17 cellular contexts compared by ENCODE assay signal in genomic region chr9:29958469-29958868, GRCh38.
A peak's percentile ranks its signal among the peaks of the same experiment; 100 is the strongest.
DNase-seq lines count a peak whose midpoint lies in the region; ATAC-seq and TF ChIP-seq lines count a peak whose summit lies in the region.
"Had no signal": no experiment of that assay in that cellular context is flagged by ENCODE, and none has a peak within 500 bp of the region (broad histone marks: within the 10 kb centered on the region; RNA-seq: fewer than 3 reads in every experiment).

No MANE protein-coding gene starts in this region.

- no peak overlapping the region for H3K27ac Mint-ChIP-seq in CD4-positive, alpha-beta T cell
- H3K27ac Mint-ChIP-seq: CD8-positive, alpha-beta T cell; GM23338; H9 had no signal

- no peak overlapping the region for H3K9ac ChIP-seq in SK-N-SH

- H3K4me3 Mint-ChIP-seq in CD4-positive, alpha-beta T cell: no peak overlapping the region
- H3K4me3 Mint-ChIP-seq: CD8-positive, alpha-beta T cell; GM23338; H9 had no signal

- H3F3A ChIP-seq in SK-N-SH (replicated peaks; ENCODE audit: insufficient read depth): peaks cover 9% of the 10 kb centered on the region

- no peaks in the 10 kb centered on the region for H3K9me3 Mint-ChIP-seq in CD4-positive, alpha-beta T cell
- H3K9me3 Mint-ChIP-seq: CD8-positive, alpha-beta T cell; GM23338; H9 had no signal

- H3K4me1 ChIP-seq in SK-N-SH (ENCODE audit: control insufficient read depth in 1 of 2, insufficient read depth in 2 of 2, low read depth in 1 of 2, low read length in 1 of 2): no peaks in the 10 kb centered on the region; a peak in 1 of 4 replicates
- H3K4me1 ChIP-seq in effector memory CD4-positive, alpha-beta T cell (ENCODE audit: control insufficient read depth, insufficient read depth, low read length, poor library complexity, severe bottlenecking): no peaks in the 10 kb centered on the region
- H3K4me1 ChIP-seq: A549 had no signal

- ATAC-seq in SK-N-SH treated with all-trans-retinoic acid at 6 μM for 48 hours: peak; percentile 33; the same call in 2 of the 3 replicates
- no peak for ATAC-seq in CD4-positive, alpha-beta T cell (ENCODE audit: poor library complexity)
- ATAC-seq: A549; CD8-positive, alpha-beta T cell; GM23338; HCT116 had no signal

- 46% methylated on average over 2 of the region's 2 CpGs for WGBS in SK-N-SH (ENCODE audit: low lambda C conversion rate)

- peaks cover 0 to 6% of the 10 kb centered on the region in 2 experiments for H3K36me3 ChIP-seq in SK-N-SH (replicated peaks in 1 of 2; ENCODE audit: control insufficient read depth in 1 of 2, insufficient read depth in 2 of 2, low read length in 1 of 2)
- no peaks in the 10 kb centered on the region for H3K36me3 ChIP-seq in effector memory CD4-positive, alpha-beta T cell (ENCODE audit: control insufficient read depth, insufficient read depth, low read length)

- H3K27ac ChIP-seq in SK-N-SH (ENCODE audit: low read depth in 2 of 2, low read length in 1 of 2): peak overlapping the region in 1 of 2 experiments; percentile 28; a peak in 2 of 4 replicates
- no peak overlapping the region for H3K27ac ChIP-seq in effector memory CD4-positive, alpha-beta T cell (ENCODE audit: insufficient read depth, low read length, poor library complexity, severe bottlenecking)
- H3K27ac ChIP-seq in CD4-positive, alpha-beta T cell (ENCODE audit: low read depth, low read length): no peak overlapping the region
- H3K27ac ChIP-seq: A549 had no signal

- H3K4me2 ChIP-seq in SK-N-SH: no peak overlapping the region
- H3K4me2 ChIP-seq: A549, GM23338 had no signal

- no peaks in the 10 kb centered on the region for H3K79me2 ChIP-seq in SK-N-SH (ENCODE audit: insufficient read depth)

- CTCF ChIA-PET in SK-N-SH (lab: Yijun Ruan, JAX): no interaction called here
- CTCF ChIA-PET in CD4-positive, alpha-beta T cell (lab: Charles Lee): no interaction called here

- DNase-seq in SK-N-SH (no peak), NCI-H2227 treated with DMSO at 0.1 percent for 48 hours (lab: John Stamatoyannopoulos, UW) (peak; percentile 24), retinal pigment epithelial cell (ENCODE audit: low read depth) (peak; percentile 6), NCI-H748 treated with DMSO at 0.1 percent for 48 hours (lab: John Stamatoyannopoulos, UW) (no peak)
- DNase-seq in effector memory CD4-positive, alpha-beta T cell: no peak
- no peak for DNase-seq in CD4-positive, alpha-beta T cell
- DNase-seq: 8988T; C1 segment of cervical spinal cord; Caco-2; CD8-positive, alpha-beta T cell; DMS153; DND-41; H9 had no signal

- no peaks in the 10 kb centered on the region; the same call in 1 of the 2 replicates for H3K9me2 ChIP-seq in SK-N-SH

- intact Hi-C loops in CD4-positive, alpha-beta T cell (cut with DNase I, micrococcal nuclease): no loop called here

- no peak overlapping the region for H3K4me3 ChIP-seq in SK-N-SH (ENCODE audit: low read depth in 2 of 2, low read length in 1 of 2)
- no peak overlapping the region for H3K4me3 ChIP-seq in retinal pigment epithelial cell (ENCODE audit: low read length)
- no peak overlapping the region for H3K4me3 ChIP-seq in effector memory CD4-positive, alpha-beta T cell (ENCODE audit: insufficient read depth, low read depth, low read length, poor library complexity, severe bottlenecking)
- H3K4me3 ChIP-seq: A549, GM23338 had no signal

- no peaks in the 10 kb centered on the region for H3K9me3 ChIP-seq in SK-N-SH
- H3K9me3 ChIP-seq in effector memory CD4-positive, alpha-beta T cell (ENCODE audit: control insufficient read depth, low read length): no peaks in the 10 kb centered on the region
- no peaks in the 10 kb centered on the region for H3K9me3 ChIP-seq in CD4-positive, alpha-beta T cell (ENCODE audit: control insufficient read depth, low read length)
- H3K9me3 ChIP-seq: A549, Caco-2 had no signal

- no peaks in the 10 kb centered on the region for H3K27me3 ChIP-seq in SK-N-SH (ENCODE audit: insufficient read depth)
- no peaks in the 10 kb centered on the region for H3K27me3 ChIP-seq in effector memory CD4-positive, alpha-beta T cell (replicated peaks; ENCODE audit: control insufficient read depth, insufficient read depth, low read length, poor library complexity, severe bottlenecking)
- H3K27me3 ChIP-seq in CD4-positive, alpha-beta T cell (ENCODE audit: control insufficient read depth, insufficient read depth, low read length): no peaks in the 10 kb centered on the region

- H2AFZ ChIP-seq in SK-N-SH (ENCODE audit: low read depth): no peak overlapping the region
- H2AFZ ChIP-seq: GM23338 had no signal

- POLR2A ChIA-PET in SK-N-SH (lab: Yijun Ruan, JAX): no interaction called here
- POLR2A ChIA-PET in CD4-positive, alpha-beta T cell (lab: Charles Lee): no interaction called here

- no peaks in the 10 kb centered on the region for H3K4me1 Mint-ChIP-seq in CD4-positive, alpha-beta T cell (ENCODE audit: low read depth)

- no peaks in the 10 kb centered on the region for H3K27me3 Mint-ChIP-seq in CD4-positive, alpha-beta T cell

- no peaks in the 10 kb centered on the region for H3K36me3 Mint-ChIP-seq in CD4-positive, alpha-beta T cell (ENCODE audit: low read depth)
- H3K36me3 Mint-ChIP-seq: CD8-positive, alpha-beta T cell had no signal

- no peak for TF ChIP-seq CTCF in SK-N-SH (IDR thresholded peaks at IDR 0.05)
- TF ChIP-seq CTCF in retinal pigment epithelial cell (conservative IDR thresholded peaks at IDR 0.05; ENCODE audit: low read depth, low read length): no peak
- TF ChIP-seq CTCF in CD4-positive, alpha-beta T cell (IDR thresholded peaks at IDR 0.05): no peak

- H4K20me1 ChIP-seq in SK-N-SH (ENCODE audit: insufficient read depth): no peaks in the 10 kb centered on the region

- no peak for TF ChIP-seq EP300 in SK-N-SH (IDR thresholded peaks at IDR 0.05; ENCODE audit: borderline replicate concordance in 1 of 2, low read depth in 1 of 2, low read length in 1 of 2)

- TF ChIP-seq RAD21 in SK-N-SH (IDR thresholded peaks at IDR 0.05; ENCODE audit: low read length): no peak

TF ChIP-seq in SK-N-SH treated with all-trans-retinoic acid at 6 μM for 48 hours, 23 proteins besides CTCF, POLR2A, EP300 and RAD21:
- peak; percentile 54 for TF ChIP-seq ISL1 (CRISPR knock-in tag; IDR thresholded peaks at IDR 0.05)
- no peak for TF ChIP-seq CSRNP3 (CRISPR knock-in tag; IDR thresholded peaks at IDR 0.05)

TF ChIP-seq in SK-N-SH, 30 proteins besides CTCF, POLR2A, EP300 and RAD21:
- TF ChIP-seq, protein P1, sequence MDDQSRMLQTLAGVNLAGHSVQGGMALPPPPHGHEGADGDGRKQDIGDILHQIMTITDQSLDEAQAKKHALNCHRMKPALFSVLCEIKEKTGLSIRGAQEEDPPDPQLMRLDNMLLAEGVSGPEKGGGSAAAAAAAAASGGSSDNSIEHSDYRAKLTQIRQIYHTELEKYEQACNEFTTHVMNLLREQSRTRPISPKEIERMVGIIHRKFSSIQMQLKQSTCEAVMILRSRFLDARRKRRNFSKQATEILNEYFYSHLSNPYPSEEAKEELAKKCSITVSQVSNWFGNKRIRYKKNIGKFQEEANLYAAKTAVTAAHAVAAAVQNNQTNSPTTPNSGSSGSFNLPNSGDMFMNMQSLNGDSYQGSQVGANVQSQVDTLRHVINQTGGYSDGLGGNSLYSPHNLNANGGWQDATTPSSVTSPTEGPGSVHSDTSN (IDR thresholded peaks at IDR 0.05): no peak
- TF ChIP-seq, protein P2, sequence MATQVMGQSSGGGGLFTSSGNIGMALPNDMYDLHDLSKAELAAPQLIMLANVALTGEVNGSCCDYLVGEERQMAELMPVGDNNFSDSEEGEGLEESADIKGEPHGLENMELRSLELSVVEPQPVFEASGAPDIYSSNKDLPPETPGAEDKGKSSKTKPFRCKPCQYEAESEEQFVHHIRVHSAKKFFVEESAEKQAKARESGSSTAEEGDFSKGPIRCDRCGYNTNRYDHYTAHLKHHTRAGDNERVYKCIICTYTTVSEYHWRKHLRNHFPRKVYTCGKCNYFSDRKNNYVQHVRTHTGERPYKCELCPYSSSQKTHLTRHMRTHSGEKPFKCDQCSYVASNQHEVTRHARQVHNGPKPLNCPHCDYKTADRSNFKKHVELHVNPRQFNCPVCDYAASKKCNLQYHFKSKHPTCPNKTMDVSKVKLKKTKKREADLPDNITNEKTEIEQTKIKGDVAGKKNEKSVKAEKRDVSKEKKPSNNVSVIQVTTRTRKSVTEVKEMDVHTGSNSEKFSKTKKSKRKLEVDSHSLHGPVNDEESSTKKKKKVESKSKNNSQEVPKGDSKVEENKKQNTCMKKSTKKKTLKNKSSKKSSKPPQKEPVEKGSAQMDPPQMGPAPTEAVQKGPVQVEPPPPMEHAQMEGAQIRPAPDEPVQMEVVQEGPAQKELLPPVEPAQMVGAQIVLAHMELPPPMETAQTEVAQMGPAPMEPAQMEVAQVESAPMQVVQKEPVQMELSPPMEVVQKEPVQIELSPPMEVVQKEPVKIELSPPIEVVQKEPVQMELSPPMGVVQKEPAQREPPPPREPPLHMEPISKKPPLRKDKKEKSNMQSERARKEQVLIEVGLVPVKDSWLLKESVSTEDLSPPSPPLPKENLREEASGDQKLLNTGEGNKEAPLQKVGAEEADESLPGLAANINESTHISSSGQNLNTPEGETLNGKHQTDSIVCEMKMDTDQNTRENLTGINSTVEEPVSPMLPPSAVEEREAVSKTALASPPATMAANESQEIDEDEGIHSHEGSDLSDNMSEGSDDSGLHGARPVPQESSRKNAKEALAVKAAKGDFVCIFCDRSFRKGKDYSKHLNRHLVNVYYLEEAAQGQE (IDR thresholded peaks at IDR 0.05; ENCODE audit: low read depth, low read length): no peak
- TF ChIP-seq GABPA (IDR thresholded peaks at IDR 0.05; ENCODE audit: low read depth) (no peak), MXI1 (IDR thresholded peaks at IDR 0.05; ENCODE audit: low read depth, low read length) (no peak), RCOR1 (IDR thresholded peaks at IDR 0.05; ENCODE audit: low read length) (no peak), NRF1 (IDR thresholded peaks at IDR 0.05; ENCODE audit: low read depth, low read length) (no peak), TCF12 (IDR thresholded peaks at IDR 0.05) (no peak), FOXJ3 (CRISPR knock-in tag; IDR thresholded peaks at IDR 0.05) (no peak)
- TF ChIP-seq, protein P3, sequence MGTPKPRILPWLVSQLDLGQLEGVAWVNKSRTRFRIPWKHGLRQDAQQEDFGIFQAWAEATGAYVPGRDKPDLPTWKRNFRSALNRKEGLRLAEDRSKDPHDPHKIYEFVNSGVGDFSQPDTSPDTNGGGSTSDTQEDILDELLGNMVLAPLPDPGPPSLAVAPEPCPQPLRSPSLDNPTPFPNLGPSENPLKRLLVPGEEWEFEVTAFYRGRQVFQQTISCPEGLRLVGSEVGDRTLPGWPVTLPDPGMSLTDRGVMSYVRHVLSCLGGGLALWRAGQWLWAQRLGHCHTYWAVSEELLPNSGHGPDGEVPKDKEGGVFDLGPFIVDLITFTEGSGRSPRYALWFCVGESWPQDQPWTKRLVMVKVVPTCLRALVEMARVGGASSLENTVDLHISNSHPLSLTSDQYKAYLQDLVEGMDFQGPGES (IDR thresholded peaks at IDR 0.05; ENCODE audit: low read depth, low read length): no peak

Comparison
In these comparisons a context has a peak if more than half of its experiments do, and no peak if none do; other contexts are left out.
1. DNase-seq: peak in NCI-H2227 treated with DMSO at 0.1 percent for 48 hours (single experiment) and retinal pigment epithelial cell (single experiment); none in SK-N-SH (single experiment), effector memory CD4-positive, alpha-beta T cell (0 of 3), NCI-H748 treated with DMSO at 0.1 percent for 48 hours (single experiment) and CD4-positive, alpha-beta T cell (0 of 10).